ENCODE assay signal across 1 cellular context in the genomic region with DNA sequence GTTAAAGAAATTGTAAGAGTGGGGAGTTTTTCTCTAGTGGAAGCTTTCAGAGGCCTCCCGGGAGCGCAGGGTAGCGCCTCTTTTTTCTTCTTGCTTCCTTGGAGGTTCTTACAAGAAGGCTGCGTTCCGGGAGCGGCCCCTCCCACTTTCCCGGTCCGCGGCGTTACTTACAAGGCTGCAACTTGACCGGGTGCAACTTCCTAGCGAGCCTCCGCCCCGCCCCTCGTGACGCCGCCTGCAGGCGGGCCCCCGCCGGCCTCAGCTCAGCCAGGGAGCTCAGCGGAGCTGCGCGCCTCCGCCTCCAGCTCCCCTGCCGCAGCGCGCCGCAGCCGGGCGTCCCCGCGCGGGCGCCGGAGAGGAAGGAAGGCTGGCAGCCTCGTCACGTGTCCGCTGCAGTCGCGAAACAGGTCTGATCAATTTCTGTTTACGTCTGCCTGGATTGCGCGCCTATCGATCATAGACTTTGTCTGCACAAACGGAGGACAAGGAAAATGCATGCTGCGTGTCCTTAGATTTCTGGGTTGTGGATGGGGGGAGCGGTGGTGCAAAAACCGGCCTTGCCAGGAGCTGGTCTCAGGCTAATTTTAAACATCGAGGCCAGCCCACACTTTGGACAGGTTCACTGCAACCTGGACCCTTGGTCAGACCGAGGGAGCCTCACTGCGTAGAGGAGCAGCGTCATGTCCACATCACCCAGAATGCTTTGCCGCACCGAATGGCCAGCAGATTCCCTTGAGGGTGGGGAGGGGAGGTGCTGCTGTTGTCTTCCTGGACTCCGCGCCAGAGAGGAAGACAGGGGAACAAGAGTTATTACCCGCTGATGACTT.
TF ChIP-seq lines count a peak whose summit lies in the region.

A gene with protein sequence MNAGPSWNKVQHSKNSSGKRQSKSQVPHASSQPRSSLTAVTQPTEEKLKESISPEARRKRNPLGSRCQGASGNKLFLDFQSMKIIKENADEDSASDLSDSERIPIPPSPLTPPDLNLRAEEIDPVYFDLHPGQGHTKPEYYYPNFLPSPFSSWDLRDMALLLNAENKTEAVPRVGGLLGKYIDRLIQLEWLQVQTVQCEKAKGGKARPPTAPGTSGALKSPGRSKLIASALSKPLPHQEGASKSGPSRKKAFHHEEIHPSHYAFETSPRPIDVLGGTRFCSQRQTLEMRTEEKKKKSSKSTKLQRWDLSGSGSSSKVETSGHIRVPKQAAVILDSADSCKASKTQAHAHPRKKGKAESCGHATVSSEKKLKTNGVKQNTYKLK (plus strand): TSS at position 261 of the 827 bp plus-strand sequence. CDS start 3,555 bp downstream, outside the sequence.
A gene with protein sequence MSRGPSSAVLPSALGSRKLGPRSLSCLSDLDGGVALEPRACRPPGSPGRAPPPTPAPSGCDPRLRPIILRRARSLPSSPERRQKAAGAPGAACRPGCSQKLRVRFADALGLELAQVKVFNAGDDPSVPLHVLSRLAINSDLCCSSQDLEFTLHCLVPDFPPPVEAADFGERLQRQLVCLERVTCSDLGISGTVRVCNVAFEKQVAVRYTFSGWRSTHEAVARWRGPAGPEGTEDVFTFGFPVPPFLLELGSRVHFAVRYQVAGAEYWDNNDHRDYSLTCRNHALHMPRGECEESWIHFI (minus strand): TSS at position 177 of the 827 bp plus-strand sequence. CDS start 374 bp downstream, outside the sequence.

TF ChIP-seq in HepG2, 621 proteins besides CTCF, POLR2A, EP300 and RAD21 (continued from another document and continues in another):
- TF ChIP-seq, protein P1, sequence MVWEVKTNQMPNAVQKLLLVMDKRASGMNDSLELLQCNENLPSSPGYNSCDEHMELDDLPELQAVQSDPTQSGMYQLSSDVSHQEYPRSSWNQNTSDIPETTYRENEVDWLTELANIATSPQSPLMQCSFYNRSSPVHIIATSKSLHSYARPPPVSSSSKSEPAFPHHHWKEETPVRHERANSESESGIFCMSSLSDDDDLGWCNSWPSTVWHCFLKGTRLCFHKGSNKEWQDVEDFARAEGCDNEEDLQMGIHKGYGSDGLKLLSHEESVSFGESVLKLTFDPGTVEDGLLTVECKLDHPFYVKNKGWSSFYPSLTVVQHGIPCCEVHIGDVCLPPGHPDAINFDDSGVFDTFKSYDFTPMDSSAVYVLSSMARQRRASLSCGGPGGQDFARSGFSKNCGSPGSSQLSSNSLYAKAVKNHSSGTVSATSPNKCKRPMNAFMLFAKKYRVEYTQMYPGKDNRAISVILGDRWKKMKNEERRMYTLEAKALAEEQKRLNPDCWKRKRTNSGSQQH (CRISPR knock-in tag; IDR thresholded peaks at IDR 0.05; ENCODE audit: low read depth) = peak; percentile 81; the same call in 1 of the 2 replicates
- TF ChIP-seq, protein P2, sequence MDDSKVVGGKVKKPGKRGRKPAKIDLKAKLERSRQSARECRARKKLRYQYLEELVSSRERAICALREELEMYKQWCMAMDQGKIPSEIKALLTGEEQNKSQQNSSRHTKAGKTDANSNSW (CRISPR knock-in tag; IDR thresholded peaks at IDR 0.05; ENCODE audit: borderline replicate concordance) = peak; percentile 86; the same call in 1 of the 2 replicates
- TF ChIP-seq, protein P3, sequence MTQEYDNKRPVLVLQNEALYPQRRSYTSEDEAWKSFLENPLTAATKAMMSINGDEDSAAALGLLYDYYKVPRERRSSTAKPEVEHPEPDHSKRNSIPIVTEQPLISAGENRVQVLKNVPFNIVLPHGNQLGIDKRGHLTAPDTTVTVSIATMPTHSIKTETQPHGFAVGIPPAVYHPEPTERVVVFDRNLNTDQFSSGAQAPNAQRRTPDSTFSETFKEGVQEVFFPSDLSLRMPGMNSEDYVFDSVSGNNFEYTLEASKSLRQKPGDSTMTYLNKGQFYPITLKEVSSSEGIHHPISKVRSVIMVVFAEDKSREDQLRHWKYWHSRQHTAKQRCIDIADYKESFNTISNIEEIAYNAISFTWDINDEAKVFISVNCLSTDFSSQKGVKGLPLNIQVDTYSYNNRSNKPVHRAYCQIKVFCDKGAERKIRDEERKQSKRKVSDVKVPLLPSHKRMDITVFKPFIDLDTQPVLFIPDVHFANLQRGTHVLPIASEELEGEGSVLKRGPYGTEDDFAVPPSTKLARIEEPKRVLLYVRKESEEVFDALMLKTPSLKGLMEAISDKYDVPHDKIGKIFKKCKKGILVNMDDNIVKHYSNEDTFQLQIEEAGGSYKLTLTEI (CRISPR knock-in tag; conservative IDR thresholded peaks at IDR 0.05) = no peak
- TF ChIP-seq ZC3H4 (CRISPR knock-in tag; IDR thresholded peaks at IDR 0.05; ENCODE audit: borderline replicate concordance) = no peak
- no peak for TF ChIP-seq ZMYM2 (CRISPR knock-in tag; IDR thresholded peaks at IDR 0.05)
- TF ChIP-seq, protein P4, sequence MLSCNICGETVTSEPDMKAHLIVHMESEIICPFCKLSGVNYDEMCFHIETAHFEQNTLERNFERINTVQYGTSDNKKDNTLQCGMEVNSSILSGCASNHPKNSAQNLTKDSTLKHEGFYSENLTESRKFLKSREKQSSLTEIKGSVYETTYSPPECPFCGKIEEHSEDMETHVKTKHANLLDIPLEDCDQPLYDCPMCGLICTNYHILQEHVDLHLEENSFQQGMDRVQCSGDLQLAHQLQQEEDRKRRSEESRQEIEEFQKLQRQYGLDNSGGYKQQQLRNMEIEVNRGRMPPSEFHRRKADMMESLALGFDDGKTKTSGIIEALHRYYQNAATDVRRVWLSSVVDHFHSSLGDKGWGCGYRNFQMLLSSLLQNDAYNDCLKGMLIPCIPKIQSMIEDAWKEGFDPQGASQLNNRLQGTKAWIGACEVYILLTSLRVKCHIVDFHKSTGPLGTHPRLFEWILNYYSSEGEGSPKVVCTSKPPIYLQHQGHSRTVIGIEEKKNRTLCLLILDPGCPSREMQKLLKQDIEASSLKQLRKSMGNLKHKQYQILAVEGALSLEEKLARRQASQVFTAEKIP (CRISPR knock-in tag; IDR thresholded peaks at IDR 0.05; ENCODE audit: borderline replicate concordance) = 0 out of 2 replicates have a peak, but pooled peaks have one; percentile 28
- TF ChIP-seq REPIN1 (CRISPR knock-in tag; IDR thresholded peaks at IDR 0.05; ENCODE audit: borderline replicate concordance, low read depth) = peak; percentile 89; the same call in 1 of the 2 replicates
- peak; percentile 95 for TF ChIP-seq ZNF501 (CRISPR knock-in tag; IDR thresholded peaks at IDR 0.05)
- TF ChIP-seq ZNF619 (CRISPR knock-in tag; IDR thresholded peaks at IDR 0.05) = peak; percentile 92; the same call in 1 of the 2 replicates
- peak; percentile 92 for TF ChIP-seq KMT2A (CRISPR knock-in tag; IDR thresholded peaks at IDR 0.05)
- TF ChIP-seq KLF11 (CRISPR knock-in tag; IDR thresholded peaks at IDR 0.05) = no peak
- TF ChIP-seq, protein P5, sequence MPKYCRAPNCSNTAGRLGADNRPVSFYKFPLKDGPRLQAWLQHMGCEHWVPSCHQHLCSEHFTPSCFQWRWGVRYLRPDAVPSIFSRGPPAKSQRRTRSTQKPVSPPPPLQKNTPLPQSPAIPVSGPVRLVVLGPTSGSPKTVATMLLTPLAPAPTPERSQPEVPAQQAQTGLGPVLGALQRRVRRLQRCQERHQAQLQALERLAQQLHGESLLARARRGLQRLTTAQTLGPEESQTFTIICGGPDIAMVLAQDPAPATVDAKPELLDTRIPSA (CRISPR knock-in tag; IDR thresholded peaks at IDR 0.05; ENCODE audit: borderline replicate concordance) = no peak
- TF ChIP-seq ZNF816 (CRISPR knock-in tag; IDR thresholded peaks at IDR 0.05; ENCODE audit: borderline replicate concordance) = no peak; the same call in 1 of the 2 replicates
- peak; percentile 91 for TF ChIP-seq HOXA3 (CRISPR knock-in tag; IDR thresholded peaks at IDR 0.05)
- peak; percentile 82; the same call in 1 of the 2 replicates for TF ChIP-seq GLI4 (CRISPR knock-in tag; IDR thresholded peaks at IDR 0.05; ENCODE audit: borderline replicate concordance)
- TF ChIP-seq ZFP36L2 (CRISPR knock-in tag; IDR thresholded peaks at IDR 0.05) = 0 out of 2 replicates have a peak, but pooled peaks have one; percentile 17
- TF ChIP-seq KLF6 (CRISPR knock-in tag; IDR thresholded peaks at IDR 0.05) = peak; percentile 81; the same call in 1 of the 2 replicates
- peak; percentile 79; the same call in 1 of the 2 replicates for TF ChIP-seq FOXK1 (CRISPR knock-in tag; IDR thresholded peaks at IDR 0.05; ENCODE audit: borderline replicate concordance, low read depth)
- peak; percentile 90 for TF ChIP-seq ZNF777 (CRISPR knock-in tag; IDR thresholded peaks at IDR 0.05)
- TF ChIP-seq ZNF207 (IDR thresholded peaks at IDR 0.05; ENCODE audit: borderline replicate concordance) = no peak
- TF ChIP-seq, protein P6, sequence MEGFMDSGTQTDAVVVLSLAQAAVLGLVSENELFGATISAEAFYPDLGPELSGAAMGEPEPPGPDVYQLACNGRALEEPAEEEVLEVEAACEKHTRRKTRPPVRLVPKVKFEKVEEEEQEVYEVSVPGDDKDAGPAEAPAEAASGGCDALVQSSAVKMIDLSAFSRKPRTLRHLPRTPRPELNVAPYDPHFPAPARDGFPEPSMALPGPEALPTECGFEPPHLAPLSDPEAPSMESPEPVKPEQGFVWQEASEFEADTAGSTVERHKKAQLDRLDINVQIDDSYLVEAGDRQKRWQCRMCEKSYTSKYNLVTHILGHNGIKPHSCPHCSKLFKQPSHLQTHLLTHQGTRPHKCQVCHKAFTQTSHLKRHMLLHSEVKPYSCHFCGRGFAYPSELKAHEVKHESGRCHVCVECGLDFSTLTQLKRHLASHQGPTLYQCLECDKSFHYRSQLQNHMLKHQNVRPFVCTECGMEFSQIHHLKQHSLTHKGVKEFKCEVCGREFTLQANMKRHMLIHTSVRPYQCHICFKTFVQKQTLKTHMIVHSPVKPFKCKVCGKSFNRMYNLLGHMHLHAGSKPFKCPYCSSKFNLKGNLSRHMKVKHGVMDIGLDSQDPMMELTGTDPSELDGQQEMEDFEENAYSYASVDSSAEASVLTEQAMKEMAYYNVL (CRISPR knock-in tag; IDR thresholded peaks at IDR 0.05; ENCODE audit: borderline replicate concordance) = no peak; the same call in 1 of the 2 replicates
- TF ChIP-seq ZNF256 (CRISPR knock-in tag; conservative IDR thresholded peaks at IDR 0.05) = no peak
- TF ChIP-seq, protein P7, sequence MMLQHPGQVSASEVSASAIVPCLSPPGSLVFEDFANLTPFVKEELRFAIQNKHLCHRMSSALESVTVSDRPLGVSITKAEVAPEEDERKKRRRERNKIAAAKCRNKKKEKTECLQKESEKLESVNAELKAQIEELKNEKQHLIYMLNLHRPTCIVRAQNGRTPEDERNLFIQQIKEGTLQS (CRISPR knock-in tag; IDR thresholded peaks at IDR 0.05) = peak; percentile 29; the same call in 1 of the 2 replicates
- TF ChIP-seq, protein P8, sequence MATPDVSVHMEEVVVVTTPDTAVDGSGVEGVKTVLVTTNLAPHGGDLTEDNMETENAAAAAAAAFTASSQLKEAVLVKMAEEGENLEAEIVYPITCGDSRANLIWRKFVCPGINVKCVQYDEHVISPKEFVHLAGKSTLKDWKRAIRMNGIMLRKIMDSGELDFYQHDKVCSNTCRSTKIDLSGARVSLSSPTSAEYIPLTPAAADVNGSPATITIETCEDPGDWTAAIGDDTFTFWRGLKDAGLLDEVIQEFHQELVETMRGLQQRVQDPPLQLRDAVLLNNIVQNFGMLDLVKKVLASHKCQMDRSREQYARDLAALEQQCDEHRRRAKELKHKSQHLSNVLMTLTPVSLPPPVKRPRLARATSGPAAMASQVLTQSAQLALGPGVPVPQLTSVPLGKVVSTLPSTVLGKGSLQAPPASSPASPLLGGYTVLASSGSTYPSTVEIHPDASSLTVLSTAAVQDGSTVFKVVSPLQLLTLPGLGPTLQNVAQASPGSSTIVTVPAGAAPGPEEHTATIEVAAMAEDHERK (CRISPR knock-in tag; IDR thresholded peaks at IDR 0.05; ENCODE audit: low read depth) = no peak; the same call in 1 of the 2 replicates
- TF ChIP-seq, protein P9, sequence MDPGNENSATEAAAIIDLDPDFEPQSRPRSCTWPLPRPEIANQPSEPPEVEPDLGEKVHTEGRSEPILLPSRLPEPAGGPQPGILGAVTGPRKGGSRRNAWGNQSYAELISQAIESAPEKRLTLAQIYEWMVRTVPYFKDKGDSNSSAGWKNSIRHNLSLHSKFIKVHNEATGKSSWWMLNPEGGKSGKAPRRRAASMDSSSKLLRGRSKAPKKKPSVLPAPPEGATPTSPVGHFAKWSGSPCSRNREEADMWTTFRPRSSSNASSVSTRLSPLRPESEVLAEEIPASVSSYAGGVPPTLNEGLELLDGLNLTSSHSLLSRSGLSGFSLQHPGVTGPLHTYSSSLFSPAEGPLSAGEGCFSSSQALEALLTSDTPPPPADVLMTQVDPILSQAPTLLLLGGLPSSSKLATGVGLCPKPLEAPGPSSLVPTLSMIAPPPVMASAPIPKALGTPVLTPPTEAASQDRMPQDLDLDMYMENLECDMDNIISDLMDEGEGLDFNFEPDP (CRISPR knock-in tag; conservative IDR thresholded peaks at IDR 0.05) = no peak
- 0 out of 2 replicates have a peak, but pooled peaks have one; percentile 10 for TF ChIP-seq ZNF263 (CRISPR knock-in tag; IDR thresholded peaks at IDR 0.05)
- TF ChIP-seq, protein P10, sequence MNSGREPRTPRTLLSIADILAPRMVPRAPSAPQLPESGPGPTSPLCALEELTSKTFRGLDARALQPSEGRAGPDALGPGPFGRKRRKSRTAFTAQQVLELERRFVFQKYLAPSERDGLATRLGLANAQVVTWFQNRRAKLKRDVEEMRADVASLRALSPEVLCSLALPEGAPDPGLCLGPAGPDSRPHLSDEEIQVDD (CRISPR knock-in tag; IDR thresholded peaks at IDR 0.05; ENCODE audit: borderline replicate concordance) = peak; percentile 42; the same call in 1 of the 2 replicates
- TF ChIP-seq CEBPG (CRISPR knock-in tag; IDR thresholded peaks at IDR 0.05) = no peak; the same call in 1 of the 2 replicates
- TF ChIP-seq, protein P11, sequence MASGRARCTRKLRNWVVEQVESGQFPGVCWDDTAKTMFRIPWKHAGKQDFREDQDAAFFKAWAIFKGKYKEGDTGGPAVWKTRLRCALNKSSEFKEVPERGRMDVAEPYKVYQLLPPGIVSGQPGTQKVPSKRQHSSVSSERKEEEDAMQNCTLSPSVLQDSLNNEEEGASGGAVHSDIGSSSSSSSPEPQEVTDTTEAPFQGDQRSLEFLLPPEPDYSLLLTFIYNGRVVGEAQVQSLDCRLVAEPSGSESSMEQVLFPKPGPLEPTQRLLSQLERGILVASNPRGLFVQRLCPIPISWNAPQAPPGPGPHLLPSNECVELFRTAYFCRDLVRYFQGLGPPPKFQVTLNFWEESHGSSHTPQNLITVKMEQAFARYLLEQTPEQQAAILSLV (CRISPR knock-in tag; IDR thresholded peaks at IDR 0.05; ENCODE audit: borderline replicate concordance) = peak; percentile 83; the same call in 1 of the 2 replicates
- TF ChIP-seq TAF15 (IDR thresholded peaks at IDR 0.05; ENCODE audit: low read depth, low read length, poor library complexity, severe bottlenecking) = peak; percentile 89
- no peak for TF ChIP-seq HNRNPH1 (optimal IDR thresholded peaks at IDR 0.05; ENCODE audit: low read depth, low read length)
- TF ChIP-seq ZNF34 (CRISPR knock-in tag; IDR thresholded peaks at IDR 0.05; ENCODE audit: borderline replicate concordance) = peak; percentile 97
- no peak for TF ChIP-seq CHD2 (IDR thresholded peaks at IDR 0.05; ENCODE audit: low read depth, low read length)
